Comparison of ENCODE assay signal across 18 cellular contexts in genomic region chr9:100445903-100446549, GRCh38. TPM values are rescaled to one million over a fixed set of nuclear protein-coding genes. Genes with fewer than 3 reads are reported as not detected.
DNase-seq lines count a peak whose midpoint lies in the region; ATAC-seq and TF ChIP-seq lines count a peak whose summit lies in the region.
"Had no signal": no experiment of that assay in that cellular context is flagged by ENCODE, and none has a peak within 500 bp of the region (broad histone marks: within the 10 kb centered on the region; RNA-seq: fewer than 3 reads in every experiment).

No MANE protein-coding gene starts in this region.

- TF ChIP-seq POLR2A in gastrocnemius medialis (IDR thresholded peaks at IDR 0.05), result no peak

- CTCF ChIA-PET in OCI-LY7 (lab: Charles Lee; ENCODE audit: unreplicated experiment) (no interaction called here), RWPE1 (lab: Yijun Ruan, JAX) (no interaction called here)

- TF ChIP-seq CTCF in OCI-LY7 (conservative IDR thresholded peaks at IDR 0.05; ENCODE audit: low read length) (0 out of 2 replicates have a peak, but pooled peaks have one; percentile 11), mucosa of descending colon (IDR thresholded peaks at IDR 0.05) (no peak), gastrocnemius medialis (IDR thresholded peaks at IDR 0.05 in 4 of 5, conservative IDR thresholded peaks at IDR 0.05 in 1 of 5) (no peak), RWPE1 (conservative IDR thresholded peaks at IDR 0.05; ENCODE audit: low read depth) (no peak)

- H3K27ac ChIP-seq in OCI-LY7 (ENCODE audit: low read depth, low read length, poor library complexity, severe bottlenecking), result no peak overlapping the region
- no peak overlapping the region for H3K27ac ChIP-seq in gastrocnemius medialis
- H3K27ac ChIP-seq in RWPE1, result no peak overlapping the region

- DNase-seq in OCI-LY7 (ENCODE audit: low spot score) (no peak), mucosa of descending colon (peak in 1 of 3 donors; percentile 17), gastrocnemius medialis (no peak), NCI-H2196 (lab: John Stamatoyannopoulos, UW; ENCODE audit: unreplicated experiment) (no peak), RWPE1 (ENCODE audit: low spot score) (no peak)
- DNase-seq: BE2C; C1 segment of cervical spinal cord; CD4-positive, CD25-positive, alpha-beta regulatory T cell; CD8-positive, alpha-beta memory T cell; COR-L47; DMS 273 treated with DMSO at 0.1 percent for 48 hours; DMS53; DND-41; EL; HCEC 1CT; IMR-90 had no signal

- no peak overlapping the region for H2AFZ ChIP-seq in OCI-LY7 (ENCODE audit: low read length)

- no peak overlapping the region for H3K4me3 ChIP-seq in OCI-LY7 (ENCODE audit: low read depth, low read length, poor library complexity, severe bottlenecking)
- no peak overlapping the region for H3K4me3 ChIP-seq in mucosa of descending colon
- no peak overlapping the region for H3K4me3 ChIP-seq in gastrocnemius medialis
- H3K4me3 ChIP-seq: GM12878 had no signal

- H3K9me2 ChIP-seq in OCI-LY7 (ENCODE audit: insufficient read depth, low read length), result no peaks in the 10 kb centered on the region

- H3K79me2 ChIP-seq in OCI-LY7 (ENCODE audit: insufficient read depth, low read depth, low read length), result no peaks in the 10 kb centered on the region

- POLR2A ChIA-PET in OCI-LY7 (lab: Charles Lee) (no interaction called here), RWPE1 (lab: Yijun Ruan, JAX; ENCODE audit: low non-redundant PET) (no interaction called here)

- H3K36me3 ChIP-seq in OCI-LY7 (ENCODE audit: insufficient read depth, low read length) (peaks cover 46% of the 10 kb centered on the region), mucosa of descending colon (ENCODE audit: low read depth) (no peaks in the 10 kb centered on the region), gastrocnemius medialis (no peaks in the 10 kb centered on the region)

- H3K4me1 ChIP-seq in OCI-LY7 (ENCODE audit: insufficient read depth, low read length, poor library complexity, severe bottlenecking) (no peaks in the 10 kb centered on the region), mucosa of descending colon (ENCODE audit: low read depth) (peaks cover 5% of the 10 kb centered on the region), gastrocnemius medialis (peaks cover 7 to 12% of the 10 kb centered on the region in 2 donors)
- H3K4me1 ChIP-seq: BE2C had no signal

- no peak overlapping the region for H3K4me2 ChIP-seq in OCI-LY7 (ENCODE audit: low read length)

- in situ Hi-C loops in gastrocnemius medialis (cut with MboI; ENCODE audit: low sequenced_read_pairs in 4 of 4), result loop anchor here in 2 of 4 donors (10.0 to 25.0 kb wide), 2 partner anchors 139 to 141 kb away; partner anchors contain the start of gene CAVIN4 (in 1 of the 2)

- H3K27me3 ChIP-seq in gastrocnemius medialis, result no peaks in the 10 kb centered on the region
- H3K27me3 ChIP-seq: BE2C had no signal

- H3K9me3 ChIP-seq in OCI-LY7 (ENCODE audit: low read length) (no peaks in the 10 kb centered on the region), mucosa of descending colon (no peaks in the 10 kb centered on the region), gastrocnemius medialis (no peaks in the 10 kb centered on the region)
- H3K9me3 ChIP-seq: BE2C had no signal

- H4K20me1 ChIP-seq in OCI-LY7 (ENCODE audit: insufficient read depth, low read length), result no peaks in the 10 kb centered on the region

- no TSS peak for BruUV-seq in OCI-LY7 (replicated peaks; lab: Mats Ljungman, UMichigan)

- intact Hi-C loops in OCI-LY7 (cut with micrococcal nuclease; ENCODE audit: unreplicated experiment) (no loop called here), mucosa of descending colon (cut with DNase I, micrococcal nuclease) (loop anchor here in 1 of 2 donors (10.0 kb wide), 1 partner anchor 149 kb away; no protein-coding TSS in a partner anchor), gastrocnemius medialis (cut with DNase I; ENCODE audit: low total_unique reads) (loop anchor here (2.0 kb wide), 2 partner anchors 47 to 149 kb away; no protein-coding TSS in a partner anchor)

- peak; percentile 69 for ATAC-seq in mucosa of descending colon
- peak; percentile 50 to 60 for ATAC-seq in gastrocnemius medialis
- no peak for ATAC-seq in HG02870 (IDR thresholded peaks at IDR 0.05; ENCODE audit: unreplicated experiment)
- ATAC-seq: GM12878 had no signal

RNA-seq across cellular contexts. Expression of gene MSANTD3, which starts 19.1 kb away (rescaled TPM):
- 38.0 and 51.7 TPM in 2 replicates for total RNA-seq in OCI-LY7 (2014; rRNA removed; shearing (Covaris generic))
- total RNA-seq in OCI-LY7 (2022) (30.5 and 33.1 TPM in 2 replicates), mucosa of descending colon (10 to 100 TPM in 2 of 3 donors, 1 to 10 TPM in 1; 6.2 to 18.1 (median 10.5) TPM), gastrocnemius medialis (10 to 100 TPM; 23.3 to 62.6 (median 40.1) TPM)

RNA-seq across cellular contexts. Expression of gene TMEFF1, which starts 26.9 kb away (rescaled TPM):
- total RNA-seq in OCI-LY7 (2014; rRNA removed; shearing (Covaris generic)), result 4.7 and 5.9 TPM in 2 replicates
- total RNA-seq in OCI-LY7 (2022) (3.6 and 3.7 TPM in 2 replicates), mucosa of descending colon (under 1 TPM in 2 of 3 donors, not detected in 1; 0.38 to 0.98 TPM), gastrocnemius medialis (not detected)
